7 cellular contexts compared by ENCODE assay signal in genomic region chr3:42013652-42014442, GRCh38. TPM values are rescaled to one million over a fixed set of nuclear protein-coding genes. Genes with fewer than 3 reads are reported as not detected.
DNase-seq lines count a peak whose midpoint lies in the region; ATAC-seq and TF ChIP-seq lines count a peak whose summit lies in the region.

No MANE protein-coding gene starts in this region.

- peak overlapping the region; percentile 83 to 85 for H3K4me3 ChIP-seq in cardiac fibroblast (replicated peaks in 1 of 2; ENCODE audit: low read depth in 2 of 2, low read length in 2 of 2)
- H3K4me3 ChIP-seq in liver (ENCODE audit: low read depth in 1 of 3, low read length in 3 of 3): peak overlapping the region; percentile 50 to 92 (median 80)

- WGBS in liver: under 1% methylated on average over 110 of the region's 110 CpGs

- no peaks in the 10 kb centered on the region for H3K9me3 ChIP-seq in liver (ENCODE audit: control insufficient read depth in 4 of 4, low read length in 3 of 4)

- H3K27me3 ChIP-seq in liver (ENCODE audit: control insufficient read depth in 4 of 4, insufficient read depth in 4 of 4, low read length in 3 of 4): no peaks in the 10 kb centered on the region

- TF ChIP-seq RAD21 in liver (IDR thresholded peaks at IDR 0.05): peak in 1 of 2 donors; percentile 28

- peak overlapping the region; percentile 88 to 94 for H3K9ac ChIP-seq in liver (ENCODE audit: low read depth in 1 of 2, low read length in 2 of 2)

- H3K27ac ChIP-seq in liver (ENCODE audit: low read depth in 1 of 2, low read length in 2 of 2): peak overlapping the region; percentile 89 to 91

- ATAC-seq in GM18861 (IDR thresholded peaks at IDR 0.05; ENCODE audit: unreplicated experiment) (peak; percentile 1), HG03025 (IDR thresholded peaks at IDR 0.05; ENCODE audit: low FRiP score, unreplicated experiment) (peak; percentile 10)

- no peaks in the 10 kb centered on the region for H3K36me3 ChIP-seq in liver (ENCODE audit: control insufficient read depth in 4 of 4, insufficient read depth in 3 of 4, low read depth in 1 of 4, low read length in 3 of 4)

- TF ChIP-seq CTCF in cardiac fibroblast (IDR thresholded peaks at IDR 0.05; ENCODE audit: low read depth, low read length) (no peak), liver (IDR thresholded peaks at IDR 0.05; ENCODE audit: low read depth, low read length, missing input control) (peak; percentile 0)

- H3K4me1 ChIP-seq in liver (ENCODE audit: control insufficient read depth in 4 of 4, insufficient read depth in 4 of 4, low read length in 3 of 4): peaks cover 9 to 32% (median 21%) of the 10 kb centered on the region in 4 donors

- DNase-seq in T-helper 2 cell: peak in 4 of 5 experiments; percentile 7 to 53 (median 28)
- peak in 1 of 2 donors; percentile 9 for DNase-seq in cardiac fibroblast (ENCODE audit: low read depth in 2 of 2)
- peak; percentile 15 for DNase-seq in stimulated activated CD8-positive, alpha-beta memory T cell treated with anti-CD3 and anti-CD28 coated beads, Interleukin-4, amount 100 ng/mL, for 24 hours (ENCODE audit: low read depth)
- no peak for DNase-seq in NCI-H774 (lab: John Stamatoyannopoulos, UW)

TF ChIP-seq in liver, 16 proteins besides CTCF, POLR2A, EP300 and RAD21:
- no peak for TF ChIP-seq ATF3 (IDR thresholded peaks at IDR 0.05)
- no peak for TF ChIP-seq EGR1 (IDR thresholded peaks at IDR 0.05; ENCODE audit: low read depth in 2 of 2)
- no peak for TF ChIP-seq JUND (IDR thresholded peaks at IDR 0.05)
- no peak for TF ChIP-seq MAX (IDR thresholded peaks at IDR 0.05)
- no peak for TF ChIP-seq GABPA (IDR thresholded peaks at IDR 0.05 in 1 of 2, conservative IDR thresholded peaks at IDR 0.05 in 1 of 2)
- no peak for TF ChIP-seq REST (IDR thresholded peaks at IDR 0.05)
- TF ChIP-seq RXRA (IDR thresholded peaks at IDR 0.05): no peak
- TF ChIP-seq TAF1 (conservative IDR thresholded peaks at IDR 0.05): no peak
- no peak for TF ChIP-seq SP1 (IDR thresholded peaks at IDR 0.05)
- TF ChIP-seq YY1 (IDR thresholded peaks at IDR 0.05): no peak
- TF ChIP-seq HNF4G (IDR thresholded peaks at IDR 0.05): no peak
- TF ChIP-seq FOXA1 (IDR thresholded peaks at IDR 0.05): no peak
- TF ChIP-seq HNF4A (conservative IDR thresholded peaks at IDR 0.05): no peak
- TF ChIP-seq FOXA2 (IDR thresholded peaks at IDR 0.05): no peak
- no peak for TF ChIP-seq ZBTB33 (IDR thresholded peaks at IDR 0.05)
- TF ChIP-seq NR2F2 (IDR thresholded peaks at IDR 0.05): no peak

RNA-seq across cellular contexts. Expression of gene ULK4, which starts 51.9 kb away (rescaled TPM):
- 10 to 100 TPM in 1 of 2 donors, 1 to 10 TPM in 1; 4.7 to 11.5 TPM for total RNA-seq in liver
- 1 to 10 TPM; 1.1 to 1.7 TPM for polyA plus RNA-seq in liver
